Comparison of ENCODE assay signal across 1 cellular context in genomic region chr1:181115367-181115684, GRCh38.
TF ChIP-seq lines count a peak whose summit lies in the region.

No MANE protein-coding gene starts in this region.

TF ChIP-seq in A549, 52 proteins besides CTCF, POLR2A, EP300 and RAD21 (continued from another document):
- TF ChIP-seq HMGXB4 (CRISPR knock-in tag; IDR thresholded peaks at IDR 0.05; ENCODE audit: borderline replicate concordance): no peak
- TF ChIP-seq EHF (CRISPR knock-in tag; IDR thresholded peaks at IDR 0.05): no peak
- TF ChIP-seq ZSCAN20 (CRISPR knock-in tag; IDR thresholded peaks at IDR 0.05): no peak
- no peak for TF ChIP-seq HEYL (CRISPR knock-in tag; IDR thresholded peaks at IDR 0.05)
- no peak for TF ChIP-seq HES2 (IDR thresholded peaks at IDR 0.05)
- no peak for TF ChIP-seq ELK1 (IDR thresholded peaks at IDR 0.05; ENCODE audit: low read depth, low read length)
- TF ChIP-seq SREBF2 (IDR thresholded peaks at IDR 0.05): no peak
- TF ChIP-seq PBX3 (IDR thresholded peaks at IDR 0.05): no peak
- no peak for TF ChIP-seq BCL3 (IDR thresholded peaks at IDR 0.05)
- no peak for TF ChIP-seq JUNB (IDR thresholded peaks at IDR 0.05)
- no peak for TF ChIP-seq E2F6 (IDR thresholded peaks at IDR 0.05; ENCODE audit: borderline replicate concordance, low read depth)
